In the genomic region with DNA sequence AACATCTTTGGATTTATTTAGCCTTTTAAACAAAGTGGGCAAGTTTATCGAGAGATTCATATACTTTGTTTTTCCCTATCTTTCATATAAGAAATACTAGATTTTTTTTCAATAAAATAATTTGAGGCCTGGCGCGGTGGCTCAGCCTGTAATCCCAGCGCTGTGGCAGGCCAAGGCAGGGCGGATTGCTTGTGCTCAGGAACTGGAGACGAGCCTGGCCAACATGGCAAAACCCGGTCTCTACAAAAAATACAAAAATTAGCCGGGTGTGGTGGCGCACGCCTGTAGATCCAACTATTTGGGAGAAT, we compare ENCODE assay signal across 8 cellular contexts. TPM values are rescaled to one million over a fixed set of nuclear protein-coding genes. Genes with fewer than 3 reads are reported as not detected.
DNase-seq lines count a peak whose midpoint lies in the region; TF ChIP-seq lines count a peak whose summit lies in the region.

No MANE protein-coding gene starts in this region.

- no peaks in the 10 kb centered on the region for H4K20me1 ChIP-seq in PC-9 (ENCODE audit: insufficient read depth)

- H3K79me2 ChIP-seq in PC-9 (ENCODE audit: low read depth) = peaks cover 5% of the 10 kb centered on the region

- H3K4me1 Mint-ChIP-seq in CD8-positive, alpha-beta memory T cell = peaks cover 21 to 30% (median 26%) of the 10 kb centered on the region in 3 donors
- peaks cover 31% of the 10 kb centered on the region for H3K4me1 Mint-ChIP-seq in osteocyte (ENCODE audit: unreplicated experiment)

- peak overlapping the region; percentile 91 for H3K4me2 ChIP-seq in PC-9

- H3K9me3 Mint-ChIP-seq in CD8-positive, alpha-beta memory T cell = no peaks in the 10 kb centered on the region
- H3K9me3 Mint-ChIP-seq in osteocyte (ENCODE audit: unreplicated experiment) = no peaks in the 10 kb centered on the region

- H3K9me2 ChIP-seq in PC-9 (ENCODE audit: insufficient read depth) = no peaks in the 10 kb centered on the region

- H3K36me3 Mint-ChIP-seq in CD8-positive, alpha-beta memory T cell = peaks cover 2 to 42% (median 8%) of the 10 kb centered on the region in 3 donors
- no peaks in the 10 kb centered on the region for H3K36me3 Mint-ChIP-seq in osteocyte (ENCODE audit: unreplicated experiment)

- CTCF ChIA-PET in CD8-positive, alpha-beta memory T cell (lab: Charles Lee) = interaction anchor here (5.1 kb wide), 1 partner anchor 109 kb away, joined by 40 read pairs; no protein-coding TSS in a partner anchor
- CTCF ChIA-PET in PC-9 (lab: Charles Lee) = no interaction called here

- peaks cover 38% of the 10 kb centered on the region for H3F3A ChIP-seq in PC-9 (ENCODE audit: insufficient read depth, low read depth)

- no TSS peak for BruUV-seq in PC-9 (replicated peaks; lab: Mats Ljungman, UMichigan)

- H3K27ac Mint-ChIP-seq in CD8-positive, alpha-beta memory T cell = peak overlapping the region; percentile 97 to 100 (median 100)
- peak overlapping the region; percentile 95 for H3K27ac Mint-ChIP-seq in osteocyte (ENCODE audit: unreplicated experiment)

- H3K36me3 ChIP-seq in CD8-positive, alpha-beta memory T cell (ENCODE audit: insufficient read depth, low read length) = no peaks in the 10 kb centered on the region
- H3K36me3 ChIP-seq in PC-9 (ENCODE audit: low read depth) = no peaks in the 10 kb centered on the region

- peak overlapping the region; percentile 92 for H3K27ac ChIP-seq in CD8-positive, alpha-beta memory T cell (ENCODE audit: low read depth, low read length)
- H3K27ac ChIP-seq in PC-9 = no peak overlapping the region
- H3K27ac ChIP-seq in epithelial cell of prostate = peak overlapping the region; percentile 60

- H2AFZ ChIP-seq in PC-9 = peak overlapping the region; percentile 91

- H3K4me3 ChIP-seq in CD8-positive, alpha-beta memory T cell (ENCODE audit: low read length) = peak overlapping the region; percentile 94
- peak overlapping the region; percentile 63 for H3K4me3 ChIP-seq in PC-9

- no peaks in the 10 kb centered on the region for H3K9me3 ChIP-seq in CD8-positive, alpha-beta memory T cell (ENCODE audit: low read length)
- H3K9me3 ChIP-seq in PC-9 (ENCODE audit: insufficient read depth, low read depth) = no peaks in the 10 kb centered on the region

- DNase-seq in CD8-positive, alpha-beta memory T cell = no peak
- DNase-seq in PC-9 (no peak), epithelial cell of prostate (ENCODE audit: low read depth, low spot score) (no peak), osteocyte (ENCODE audit: extremely low spot score, unreplicated experiment) (no peak), EL (no peak), NCI-H187 treated with DMSO at 0.1 percent for 48 hours (lab: John Stamatoyannopoulos, UW) (no peak), SKM-1 treated with dmso at 0.1 percent for 144 hours (lab: John Stamatoyannopoulos, UW; ENCODE audit: unreplicated experiment) (no peak), NCI-H2029 (lab: John Stamatoyannopoulos, UW) (no peak)

- peaks cover 17% of the 10 kb centered on the region for H3K4me1 ChIP-seq in CD8-positive, alpha-beta memory T cell (ENCODE audit: insufficient read depth, low read length)
- H3K4me1 ChIP-seq in PC-9 (replicated peaks; ENCODE audit: insufficient read depth) = peaks cover 31% of the 10 kb centered on the region

- TF ChIP-seq CTCF in PC-9 (conservative IDR thresholded peaks at IDR 0.05) = no peak
- TF ChIP-seq CTCF in osteocyte (IDR thresholded peaks at IDR 0.05) = no peak

- H3K27me3 ChIP-seq in CD8-positive, alpha-beta memory T cell (ENCODE audit: insufficient read depth, low read length, poor library complexity, severe bottlenecking) = no peaks in the 10 kb centered on the region
- no peaks in the 10 kb centered on the region for H3K27me3 ChIP-seq in PC-9 (ENCODE audit: insufficient read depth, low read depth)

- H3K4me3 Mint-ChIP-seq in CD8-positive, alpha-beta memory T cell = peak overlapping the region; percentile 94 to 100 (median 97)
- H3K4me3 Mint-ChIP-seq in osteocyte (ENCODE audit: unreplicated experiment) = peak overlapping the region; percentile 92

- POLR2A ChIA-PET in CD8-positive, alpha-beta memory T cell (lab: Charles Lee) = interaction anchor here (1.1 to 1.4 kb wide), 2 partner anchors 8 to 84 kb away, joined by 3 to 4 read pairs; no protein-coding TSS in a partner anchor
- POLR2A ChIA-PET in PC-9 (lab: Charles Lee; ENCODE audit: unreplicated experiment) = no interaction called here

- intact Hi-C loops in PC-9 (cut with micrococcal nuclease; ENCODE audit: unreplicated experiment) = loop anchor here (5.0 to 10.0 kb wide), 3 partner anchors 46 to 107 kb away; a partner anchor contains a TSS

- H3K27me3 Mint-ChIP-seq in CD8-positive, alpha-beta memory T cell = peaks cover 0 to 10% of the 10 kb centered on the region in 2 donors
- H3K27me3 Mint-ChIP-seq in osteocyte (ENCODE audit: unreplicated experiment) = no peaks in the 10 kb centered on the region

RNA-seq across cellular contexts. Expression of a gene that starts 1.6 kb away (rescaled TPM):
- total RNA-seq in CD8-positive, alpha-beta memory T cell = 10 to 100 TPM; 25.4 to 27.9 TPM
- polyA plus RNA-seq in CD8-positive, alpha-beta memory T cell = 36.4 TPM
- total RNA-seq in PC-9 (2021) (2.1 and 2.8 TPM in 2 replicates), osteocyte (2.8 and 3.9 TPM in 2 replicates)
